In the genomic region with DNA sequence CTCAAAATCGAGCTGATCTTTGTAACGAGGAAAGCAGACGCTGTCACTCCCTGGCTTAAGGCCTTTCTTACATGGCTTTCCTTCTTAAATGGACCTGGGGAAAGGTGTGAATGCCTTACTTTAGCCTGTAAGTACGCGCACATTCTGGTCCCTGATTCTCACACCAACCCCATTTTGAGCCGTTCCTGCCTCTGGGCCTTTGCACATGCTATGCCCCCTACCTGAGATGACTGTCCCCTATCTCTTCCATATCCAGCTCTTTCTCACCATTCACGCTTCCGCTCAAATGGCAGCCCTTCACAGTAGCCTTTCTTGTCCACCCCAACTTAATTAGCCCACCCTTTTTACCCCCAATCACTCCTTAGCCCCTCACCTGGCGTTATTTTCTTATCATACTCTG, we compare ENCODE assay signal across 25 cellular contexts.
"Had no signal": no experiment of that assay in that cellular context is flagged by ENCODE, and none has a peak within 500 bp of the region (broad histone marks: within the 10 kb centered on the region; RNA-seq: fewer than 3 reads in every experiment).

No MANE protein-coding gene starts in this region.

- H3K36me3 Mint-ChIP-seq: immature natural killer cell, mesothelial cell of epicardium had no signal

- DNase-seq: cortex of kidney; effector CD8-positive, alpha-beta T cell; effector memory CD8-positive, alpha-beta T cell; foreskin keratinocyte; heart left ventricle; hypothalamus; immature natural killer cell; islet precursor cell; kidney; kidney glomerular epithelial cell; left colon; left lung; left ventricle myocardium superior; lower lobe of right lung; mesenchymal stem cell; mucosa of descending colon; naive B cell had no signal

- H3K4me3 ChIP-seq: esophagus muscularis mucosa, gastroesophageal sphincter, heart left ventricle, hepatocyte, left lung, lower lobe of right lung, mucosa of descending colon had no signal

- H3K27me3 ChIP-seq: esophagus muscularis mucosa, foreskin keratinocyte, gastroesophageal sphincter, heart left ventricle, hepatocyte, left lung had no signal

- H2AFZ ChIP-seq: hepatocyte had no signal

- FAIRE-seq: colon, endothelial cell of umbilical vein, frontal cortex, kidney had no signal

- H3K79me2 ChIP-seq: hepatocyte had no signal

- H3K36me3 ChIP-seq: esophagus muscularis mucosa, gastroesophageal sphincter, heart left ventricle, left lung, lower lobe of right lung had no signal

- H3K4me3 Mint-ChIP-seq: dendritic cell treated with granulocyte-macrophage colony-stimulating factor and Interleukin-4, amounts not matched to agents 40 ng/mL and 50 ng/mL, for 4 days; effector memory CD8-positive, alpha-beta T cell; immature natural killer cell; mesothelial cell of epicardium; naive B cell had no signal

- ATAC-seq: effector memory CD8-positive, alpha-beta T cell; foreskin keratinocyte; gastroesophageal sphincter; heart left ventricle; left colon; left lung; left ventricle myocardium superior; lower lobe of right lung; mucosa of descending colon had no signal

- H3K4me2 ChIP-seq: hepatocyte had no signal

- H3K27ac Mint-ChIP-seq: dendritic cell treated with granulocyte-macrophage colony-stimulating factor and Interleukin-4, amounts not matched to agents 40 ng/mL and 50 ng/mL, for 4 days; immature natural killer cell; mesothelial cell of epicardium had no signal

- H3K9me3 Mint-ChIP-seq: dendritic cell treated with granulocyte-macrophage colony-stimulating factor and Interleukin-4, amounts not matched to agents 40 ng/mL and 50 ng/mL, for 4 days; effector memory CD8-positive, alpha-beta T cell; immature natural killer cell had no signal

- H3K9me3 ChIP-seq: esophagus muscularis mucosa, gastroesophageal sphincter, heart left ventricle, left lung, lower lobe of right lung, mucosa of descending colon had no signal

- H3K27ac ChIP-seq: esophagus muscularis mucosa, foreskin keratinocyte, gastroesophageal sphincter, heart left ventricle, hepatocyte, left lung, lower lobe of right lung had no signal
